8 cellular contexts compared by ENCODE assay signal in genomic region chr3:132722165-132723023, GRCh38. TPM values are rescaled to one million over a fixed set of nuclear protein-coding genes. Genes with fewer than 3 reads are reported as not detected.
A peak's percentile ranks its signal among the peaks of the same experiment; 100 is the strongest.
DNase-seq lines count a peak whose midpoint lies in the region; TF ChIP-seq lines count a peak whose summit lies in the region.

A gene with protein sequence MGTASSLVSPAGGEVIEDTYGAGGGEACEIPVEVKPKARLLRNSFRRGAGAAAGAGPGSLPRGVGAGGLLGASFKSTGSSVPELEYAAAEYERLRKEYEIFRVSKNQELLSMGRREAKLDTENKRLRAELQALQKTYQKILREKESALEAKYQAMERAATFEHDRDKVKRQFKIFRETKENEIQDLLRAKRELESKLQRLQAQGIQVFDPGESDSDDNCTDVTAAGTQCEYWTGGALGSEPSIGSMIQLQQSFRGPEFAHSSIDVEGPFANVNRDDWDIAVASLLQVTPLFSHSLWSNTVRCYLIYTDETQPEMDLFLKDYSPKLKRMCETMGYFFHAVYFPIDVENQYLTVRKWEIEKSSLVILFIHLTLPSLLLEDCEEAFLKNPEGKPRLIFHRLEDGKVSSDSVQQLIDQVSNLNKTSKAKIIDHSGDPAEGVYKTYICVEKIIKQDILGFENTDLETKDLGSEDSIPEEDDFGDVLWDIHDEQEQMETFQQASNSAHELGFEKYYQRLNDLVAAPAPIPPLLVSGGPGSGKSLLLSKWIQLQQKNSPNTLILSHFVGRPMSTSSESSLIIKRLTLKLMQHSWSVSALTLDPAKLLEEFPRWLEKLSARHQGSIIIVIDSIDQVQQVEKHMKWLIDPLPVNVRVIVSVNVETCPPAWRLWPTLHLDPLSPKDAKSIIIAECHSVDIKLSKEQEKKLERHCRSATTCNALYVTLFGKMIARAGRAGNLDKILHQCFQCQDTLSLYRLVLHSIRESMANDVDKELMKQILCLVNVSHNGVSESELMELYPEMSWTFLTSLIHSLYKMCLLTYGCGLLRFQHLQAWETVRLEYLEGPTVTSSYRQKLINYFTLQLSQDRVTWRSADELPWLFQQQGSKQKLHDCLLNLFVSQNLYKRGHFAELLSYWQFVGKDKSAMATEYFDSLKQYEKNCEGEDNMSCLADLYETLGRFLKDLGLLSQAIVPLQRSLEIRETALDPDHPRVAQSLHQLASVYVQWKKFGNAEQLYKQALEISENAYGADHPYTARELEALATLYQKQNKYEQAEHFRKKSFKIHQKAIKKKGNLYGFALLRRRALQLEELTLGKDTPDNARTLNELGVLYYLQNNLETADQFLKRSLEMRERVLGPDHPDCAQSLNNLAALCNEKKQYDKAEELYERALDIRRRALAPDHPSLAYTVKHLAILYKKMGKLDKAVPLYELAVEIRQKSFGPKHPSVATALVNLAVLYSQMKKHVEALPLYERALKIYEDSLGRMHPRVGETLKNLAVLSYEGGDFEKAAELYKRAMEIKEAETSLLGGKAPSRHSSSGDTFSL (N-terminal part only) (minus strand): TSS chr3:132722409. CDS start chr3:132722355, 54 bp downstream.

- no peak for TF ChIP-seq RAD21 in neural cell (conservative IDR thresholded peaks at IDR 0.05)

- H3K36me3 ChIP-seq in H7 (replicated peaks; ENCODE audit: control insufficient read depth, insufficient read depth, low read length) (peaks cover 2% of the 10 kb centered on the region; the same call in 1 of the 2 replicates), neural cell (ENCODE audit: insufficient read depth, low read length) (no peaks in the 10 kb centered on the region), stomach smooth muscle (ENCODE audit: control insufficient read depth in 2 of 2, insufficient read depth in 2 of 2, low read length in 2 of 2) (peaks cover 0 to under 1% of the 10 kb centered on the region in 2 donors)

- H3K27me3 ChIP-seq in H7 (ENCODE audit: control insufficient read depth, insufficient read depth, low read length) (no peaks in the 10 kb centered on the region), neural cell (ENCODE audit: insufficient read depth, low read depth, low read length) (no peaks in the 10 kb centered on the region), stomach smooth muscle (ENCODE audit: control insufficient read depth in 1 of 2, insufficient read depth in 2 of 2, low read length in 2 of 2) (no peaks in the 10 kb centered on the region)

- peaks cover 16% of the 10 kb centered on the region for H3K4me1 ChIP-seq in stomach smooth muscle (ENCODE audit: control insufficient read depth, insufficient read depth, low read length)

- peak within 1 kb of the TSS; percentile 77 for H3K4me3 ChIP-seq in H7 (ENCODE audit: insufficient read depth, low read depth, low read length)
- peak within 1 kb of the TSS; percentile 84 for H3K4me3 ChIP-seq in fibroblast of the aortic adventitia (ENCODE audit: low read depth, low read length)
- peak within 1 kb of the TSS; percentile 95 for H3K4me3 ChIP-seq in neural cell (ENCODE audit: low read length)
- H3K4me3 ChIP-seq in stomach smooth muscle (ENCODE audit: low read length in 2 of 2), result peak within 1 kb of the TSS; percentile 82 to 86

- DNase-seq in ELF-1 (ENCODE audit: low read depth, low spot score) (peak; percentile 59), H7 (peak; percentile 98), M059J (ENCODE audit: low read depth) (peak; percentile 93), SHP77 treated with DMSO at 0.1 percent for 48 hours (lab: John Stamatoyannopoulos, UW) (peak; percentile 25), fibroblast of the aortic adventitia (ENCODE audit: low read depth) (peak; percentile 96)
- peak; percentile 97 for DNase-seq in activated effector memory CD4-positive, alpha-beta T cell treated with anti-CD3 and anti-CD28 coated beads, Interleukin-2, amount 50 U/mL, for 16 hours

- no peaks in the 10 kb centered on the region for H3K9me2 ChIP-seq in neural cell (ENCODE audit: insufficient read depth, low read length)

- H4K20me1 ChIP-seq in neural cell (ENCODE audit: insufficient read depth), result no peaks in the 10 kb centered on the region

- H3K4me2 ChIP-seq in neural cell (ENCODE audit: low read length), result peak within 1 kb of the TSS; percentile 95

- TF ChIP-seq EP300 in neural cell (conservative IDR thresholded peaks at IDR 0.05; ENCODE audit: poor library complexity, severe bottlenecking), result no peak

- peak within 1 kb of the TSS; percentile 74 for H2AFZ ChIP-seq in neural cell (ENCODE audit: low read depth, low read length)

- H3K9ac ChIP-seq in neural cell (ENCODE audit: low read length) (peak within 1 kb of the TSS; percentile 66), stomach smooth muscle (ENCODE audit: low read length in 2 of 2) (peak within 1 kb of the TSS; percentile 85 to 86)

- TF ChIP-seq CTCF in fibroblast of the aortic adventitia (IDR thresholded peaks at IDR 0.05; ENCODE audit: insufficient read depth, low read length) (no peak), neural cell (IDR thresholded peaks at IDR 0.05; ENCODE audit: poor library complexity, severe bottlenecking) (no peak)

- H3K79me2 ChIP-seq in neural cell (replicated peaks; ENCODE audit: insufficient read depth, low read length), result no peaks in the 10 kb centered on the region

- H3F3A ChIP-seq in neural cell (ENCODE audit: insufficient read depth, low read length, poor library complexity, severe bottlenecking), result peaks cover 10% of the 10 kb centered on the region

- H3K9me3 ChIP-seq in neural cell (ENCODE audit: low read length) (no peaks in the 10 kb centered on the region), stomach smooth muscle (ENCODE audit: control insufficient read depth in 2 of 2, low read length in 2 of 2) (no peaks in the 10 kb centered on the region)

- peak within 1 kb of the TSS; percentile 29 for H3K27ac ChIP-seq in neural cell (ENCODE audit: low read length)
- peak within 1 kb of the TSS; percentile 89 for H3K27ac ChIP-seq in stomach smooth muscle (ENCODE audit: low read length)

TF ChIP-seq in neural cell, 6 proteins besides CTCF, POLR2A, EP300 and RAD21:
- no peak for TF ChIP-seq SMC3 (conservative IDR thresholded peaks at IDR 0.05; ENCODE audit: poor library complexity)
- peak; percentile 37 for TF ChIP-seq MXI1 (conservative IDR thresholded peaks at IDR 0.05; ENCODE audit: poor library complexity, severe bottlenecking)

RNA-seq across cellular contexts. Expression of the gene that starts here (rescaled TPM):
- total RNA-seq in H7 (2014; rRNA removed; shearing (Covaris generic)), result 8.1 and 15.6 TPM in 2 replicates
- total RNA-seq in M059J (2014; rRNA removed; shearing (Covaris generic)), result 5.4 and 15.7 TPM in 2 replicates
- 33.2 and 48.9 TPM in 2 replicates for total RNA-seq in fibroblast of the aortic adventitia (ENCODE audit: low replicate concordance)
- 2.4 and 9.0 TPM in 2 replicates for polyA plus RNA-seq in neural cell
- 4.5 and 6.8 TPM in 2 replicates for polyA minus RNA-seq in neural cell

Comparison
In these comparisons a context has a peak if more than half of its experiments do, and no peak if none do; other contexts are left out.
1. Peak in every context shown above with its lines: DNase-seq, H3K4me3 ChIP-seq and H3K27ac ChIP-seq.
2. DNase-seq: peak in every context shown above with its lines; median percentile 98 in H7; 97 in activated effector memory CD4-positive, alpha-beta T cell treated with anti-CD3 and anti-CD28 coated beads, Interleukin-2, amount 50 U/mL, for 16 hours; 96 in fibroblast of the aortic adventitia; 93 in M059J; 59 in ELF-1; 25 in SHP77 treated with DMSO at 0.1 percent for 48 hours.